ENCODE assay signal across 23 cellular contexts in the genomic region with DNA sequence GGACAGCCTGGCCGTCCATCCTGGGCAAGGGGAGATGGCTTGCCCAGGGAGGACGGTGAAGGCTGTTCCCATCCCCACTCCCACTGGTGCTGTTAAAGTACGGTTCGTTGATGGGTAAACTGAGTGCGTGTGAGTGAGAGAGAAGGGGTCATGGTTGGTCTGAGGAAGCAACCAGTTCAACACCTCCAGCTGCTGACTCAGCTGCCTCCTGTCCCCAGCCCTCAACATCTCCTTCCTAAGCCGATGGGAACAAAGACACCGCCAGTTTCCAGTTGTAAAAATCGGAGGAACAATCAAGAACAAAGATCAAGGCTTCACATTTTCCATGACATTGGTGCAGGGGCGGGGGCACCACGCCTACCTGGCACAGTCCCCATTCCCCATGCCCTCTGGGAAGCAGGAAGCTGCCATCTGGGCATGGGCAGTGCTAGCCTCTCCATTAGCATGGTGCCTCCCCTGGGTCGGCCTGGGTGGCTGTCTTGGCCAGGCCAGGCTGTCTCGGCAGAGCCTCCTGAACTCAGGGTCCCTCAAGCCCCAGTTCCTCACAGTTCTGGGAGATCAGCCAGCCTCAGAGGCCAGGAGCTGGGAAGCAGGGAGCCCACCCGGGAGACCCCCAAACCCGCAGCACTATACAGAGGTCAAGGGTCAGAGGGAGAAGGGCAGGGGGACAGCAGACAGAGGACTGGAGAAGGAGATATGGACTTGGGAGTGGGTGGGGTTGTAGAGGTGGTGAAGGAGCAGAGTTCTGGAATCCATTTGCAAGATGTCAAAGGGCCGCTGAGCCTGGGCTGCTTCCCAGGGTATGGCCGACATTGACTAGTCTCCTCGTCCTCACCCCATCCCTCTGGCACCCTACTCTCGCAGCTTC. TPM values are rescaled to one million over a fixed set of nuclear protein-coding genes. Genes with fewer than 3 reads are reported as not detected.
DNase-seq lines count a peak whose midpoint lies in the region; ATAC-seq and TF ChIP-seq lines count a peak whose summit lies in the region.
"Had no signal": no experiment of that assay in that cellular context is flagged by ENCODE, and none has a peak within 500 bp of the region (broad histone marks: within the 10 kb centered on the region; RNA-seq: fewer than 3 reads in every experiment).

No MANE protein-coding gene starts in this region.

- H3K14ac ChIP-seq in mesenchymal stem cell (ENCODE audit: low read length in 2 of 2): no peak overlapping the region

- ATAC-seq in SK-N-SH treated with all-trans-retinoic acid at 6 μM for 48 hours: no peak
- ATAC-seq in GM18867 (IDR thresholded peaks at IDR 0.05; ENCODE audit: unreplicated experiment): no peak
- no peak for ATAC-seq in naive thymus-derived CD4-positive, alpha-beta T cell
- ATAC-seq: activated T-cell treated with anti-CD3 and anti-CD28 coated beads, Interleukin-2, amount 50 U/mL, for 72 hours; GM12878; left lung had no signal

- H3K36me3 ChIP-seq in SK-N-SH (replicated peaks in 1 of 2; ENCODE audit: control insufficient read depth in 1 of 2, insufficient read depth in 2 of 2, low read length in 1 of 2) (no peaks in the 10 kb centered on the region), mesenchymal stem cell (ENCODE audit: control insufficient read depth in 1 of 2, insufficient read depth in 2 of 2, low read depth in 1 of 2, low read length in 2 of 2) (no peaks in the 10 kb centered on the region), transverse colon (no peaks in the 10 kb centered on the region)
- no peaks in the 10 kb centered on the region for H3K36me3 ChIP-seq in naive thymus-derived CD4-positive, alpha-beta T cell (ENCODE audit: control insufficient read depth in 2 of 3, insufficient read depth in 3 of 3, low read length in 3 of 3)
- H3K36me3 ChIP-seq: left lung, upper lobe of left lung had no signal

- no peak overlapping the region for H2BK5ac ChIP-seq in mesenchymal stem cell (ENCODE audit: low read depth, low read length, poor library complexity, severe bottlenecking)

- peaks cover 5 to 26% (median 25%) of the 10 kb centered on the region in 5 donors for H3K27me3 Mint-ChIP-seq in naive thymus-derived CD4-positive, alpha-beta T cell

- peak overlapping the region in 1 of 2 experiments; percentile 24 for H3K4ac ChIP-seq in mesenchymal stem cell (ENCODE audit: low read depth in 1 of 2, low read length in 2 of 2)

- no peaks in the 10 kb centered on the region for H3F3A ChIP-seq in SK-N-SH (replicated peaks; ENCODE audit: insufficient read depth)

- in situ Hi-C loops in transverse colon (cut with MboI; ENCODE audit: low pct_ligation_motif_present in 1 of 4, low pct_unique_long_range_greater_than_20kb in 1 of 4, low sequenced_read_pairs in 3 of 4): no loop called here

- no peak for TF ChIP-seq EP300 in SK-N-SH (IDR thresholded peaks at IDR 0.05; ENCODE audit: borderline replicate concordance in 1 of 2, low read depth in 1 of 2, low read length in 1 of 2)
- peak; percentile 91 for TF ChIP-seq EP300 in transverse colon (IDR thresholded peaks at IDR 0.05; ENCODE audit: low read depth)

- no peaks in the 10 kb centered on the region for H3K9me3 Mint-ChIP-seq in naive thymus-derived CD4-positive, alpha-beta T cell
- H3K9me3 Mint-ChIP-seq: activated naive CD8-positive, alpha-beta T cell treated with anti-CD3 and anti-CD28 coated beads for 36 hours; activated T-cell treated with anti-CD3 and anti-CD28 coated beads, Interleukin-2, amount 50 U/mL, for 72 hours; endodermal cell had no signal

- H3K36me3 Mint-ChIP-seq in naive thymus-derived CD4-positive, alpha-beta T cell: no peaks in the 10 kb centered on the region
- H3K36me3 Mint-ChIP-seq: activated naive CD8-positive, alpha-beta T cell treated with anti-CD3 and anti-CD28 coated beads for 36 hours had no signal

- H2BK12ac ChIP-seq in mesenchymal stem cell (ENCODE audit: low read length in 2 of 2): no peak overlapping the region

- TF ChIP-seq POLR2A in transverse colon (IDR thresholded peaks at IDR 0.05): peak; percentile 42

- H3K9ac ChIP-seq in SK-N-SH: no peak overlapping the region
- H3K9ac ChIP-seq in mesenchymal stem cell (ENCODE audit: low read length): no peak overlapping the region
- H3K9ac ChIP-seq: GM23248 had no signal

- H3K4me1 ChIP-seq in SK-N-SH (ENCODE audit: control insufficient read depth in 1 of 2, insufficient read depth in 2 of 2, low read depth in 1 of 2, low read length in 1 of 2) (peaks cover 0 to 2% of the 10 kb centered on the region in 2 experiments; a peak in 1 of 4 replicates), mesenchymal stem cell (ENCODE audit: control insufficient read depth, insufficient read depth, low read depth, low read length) (peaks cover 27% of the 10 kb centered on the region), transverse colon (peaks cover 5 to 47% (median 16%) of the 10 kb centered on the region in 4 donors)
- no peaks in the 10 kb centered on the region for H3K4me1 ChIP-seq in naive thymus-derived CD4-positive, alpha-beta T cell (ENCODE audit: control insufficient read depth in 2 of 2, insufficient read depth in 2 of 2, low read length in 2 of 2)

- no peaks in the 10 kb centered on the region for H3K9me2 ChIP-seq in SK-N-SH

- no peaks in the 10 kb centered on the region for H3K9me3 ChIP-seq in SK-N-SH
- H3K9me3 ChIP-seq in mesenchymal stem cell (ENCODE audit: control insufficient read depth, low read length): no peaks in the 10 kb centered on the region
- H3K9me3 ChIP-seq in transverse colon: no peaks in the 10 kb centered on the region
- H3K9me3 ChIP-seq in naive thymus-derived CD4-positive, alpha-beta T cell (ENCODE audit: control insufficient read depth in 2 of 3, low read length in 3 of 3): no peaks in the 10 kb centered on the region
- H3K9me3 ChIP-seq: left lung, upper lobe of left lung had no signal

- no peak for TF ChIP-seq CTCF in SK-N-SH (IDR thresholded peaks at IDR 0.05)
- TF ChIP-seq CTCF in transverse colon (IDR thresholded peaks at IDR 0.05): no peak

- no peak overlapping the region for H2AFZ ChIP-seq in SK-N-SH (ENCODE audit: low read depth)
- H2AFZ ChIP-seq in mesenchymal stem cell (ENCODE audit: low read depth, low read length): no peak overlapping the region
- H2AFZ ChIP-seq: GM23248 had no signal

- no peak for TF ChIP-seq RAD21 in SK-N-SH (IDR thresholded peaks at IDR 0.05; ENCODE audit: low read length)

- peak overlapping the region; percentile 88 for H4K91ac ChIP-seq in mesenchymal stem cell (ENCODE audit: low read length)

- DNase-seq in SK-N-SH: peak; percentile 42
- DNase-seq in RPMI7951 (ENCODE audit: low read depth): peak; percentile 31
- DNase-seq in mesenchymal stem cell: no peak
- DNase-seq in transverse colon: peak; percentile 93
- DNase-seq in NCI-H2196 (lab: John Stamatoyannopoulos, UW; ENCODE audit: unreplicated experiment): no peak
- no peak for DNase-seq in naive thymus-derived CD4-positive, alpha-beta T cell
- DNase-seq: activated naive CD8-positive, alpha-beta T cell treated with anti-CD3 and anti-CD28 coated beads for 36 hours; activated T-cell treated with anti-CD3 and anti-CD28 coated beads, Interleukin-2, amount 50 U/mL, for 72 hours; C1 segment of cervical spinal cord; endodermal cell; GM23248; Karpas-422; left lung; midbrain; NCI-H1092 treated with DMSO at 0.1 percent for 48 hours; NCI-H2081; NCI-H510A treated with DMSO at 0.1 percent for 48 hours; stimulated activated CD4-positive, alpha-beta T cell treated with anti-CD3 and anti-CD28 coated beads, Interleukin-12 subunit alpha, Interleukin-12 subunit beta, amount 100 ng/mL, for 4 hours; stimulated activated CD8-positive, alpha-beta memory T cell treated with anti-CD3 and anti-CD28 coated beads, Interleukin-4, amount 100 ng/mL, for 48 hours had no signal

- WGBS in SK-N-SH (ENCODE audit: low lambda C conversion rate): 89% methylated on average over 13 of the region's 18 CpGs
- WGBS in mesenchymal stem cell: 93% methylated on average over 17 of the region's 18 CpGs
- 58 to 80% methylated on average over 3 to 18 of the region's 18 CpGs for WGBS in transverse colon (ENCODE audit: low coverage in 1 of 2), 2 donors

- no peaks in the 10 kb centered on the region for H4K20me1 ChIP-seq in SK-N-SH (ENCODE audit: insufficient read depth)

- H3K27me3 ChIP-seq in SK-N-SH (ENCODE audit: insufficient read depth): no peaks in the 10 kb centered on the region
- H3K27me3 ChIP-seq in mesenchymal stem cell (ENCODE audit: control insufficient read depth in 1 of 2, insufficient read depth in 1 of 2, low read length in 2 of 2): peaks cover 7 to 25% of the 10 kb centered on the region in 2 experiments
- peaks cover 6% of the 10 kb centered on the region for H3K27me3 ChIP-seq in transverse colon
- H3K27me3 ChIP-seq in naive thymus-derived CD4-positive, alpha-beta T cell (ENCODE audit: control insufficient read depth in 2 of 2, insufficient read depth in 2 of 2, low read length in 2 of 2): no peaks in the 10 kb centered on the region

- H3K27ac Mint-ChIP-seq in naive thymus-derived CD4-positive, alpha-beta T cell: peak overlapping the region in 1 of 9 donors; percentile 19
- H3K27ac Mint-ChIP-seq: activated naive CD8-positive, alpha-beta T cell treated with anti-CD3 and anti-CD28 coated beads for 36 hours; activated T-cell treated with anti-CD3 and anti-CD28 coated beads, Interleukin-2, amount 50 U/mL, for 72 hours; endodermal cell had no signal

- H3K23ac ChIP-seq in mesenchymal stem cell (ENCODE audit: low read length in 2 of 2): no peak overlapping the region

- POLR2A ChIA-PET in SK-N-SH (lab: Yijun Ruan, JAX): no interaction called here
- POLR2A ChIA-PET in naive thymus-derived CD4-positive, alpha-beta T cell (lab: Charles Lee): no interaction called here

- H3K4me3 Mint-ChIP-seq in naive thymus-derived CD4-positive, alpha-beta T cell: no peak overlapping the region
- H3K4me3 Mint-ChIP-seq: activated naive CD8-positive, alpha-beta T cell treated with anti-CD3 and anti-CD28 coated beads for 36 hours; activated T-cell treated with anti-CD3 and anti-CD28 coated beads, Interleukin-2, amount 50 U/mL, for 72 hours; endodermal cell had no signal

- H3K79me1 ChIP-seq in mesenchymal stem cell (replicated peaks; ENCODE audit: low read length, poor library complexity, severe bottlenecking): no peaks in the 10 kb centered on the region

- no peak overlapping the region for H3K27ac ChIP-seq in SK-N-SH (ENCODE audit: low read depth in 2 of 2, low read length in 1 of 2)
- H3K27ac ChIP-seq in mesenchymal stem cell (ENCODE audit: low read length, poor library complexity, severe bottlenecking): no peak overlapping the region
- H3K27ac ChIP-seq in transverse colon: peak overlapping the region; percentile 60 to 79 (median 68)
- no peak overlapping the region for H3K27ac ChIP-seq in naive thymus-derived CD4-positive, alpha-beta T cell (ENCODE audit: low read depth, low read length)
- H3K27ac ChIP-seq: GM23248, left lung, upper lobe of left lung had no signal

- no peak overlapping the region for H3K4me3 ChIP-seq in SK-N-SH (ENCODE audit: low read depth in 2 of 2, low read length in 1 of 2)
- H3K4me3 ChIP-seq in mesenchymal stem cell (ENCODE audit: insufficient read depth in 1 of 2, low read depth in 1 of 2, low read length in 2 of 2): no peak overlapping the region
- H3K4me3 ChIP-seq in transverse colon: no peak overlapping the region
- no peak overlapping the region for H3K4me3 ChIP-seq in naive thymus-derived CD4-positive, alpha-beta T cell (ENCODE audit: low read length)
- H3K4me3 ChIP-seq: GM12878, GM23248, left lung, upper lobe of left lung had no signal

- no peak overlapping the region for H3K18ac ChIP-seq in mesenchymal stem cell (ENCODE audit: low read depth in 1 of 2, low read length in 2 of 2)

- H2AK5ac ChIP-seq in mesenchymal stem cell (ENCODE audit: low read length, severe bottlenecking): no peak overlapping the region

- CTCF ChIA-PET in SK-N-SH (lab: Yijun Ruan, JAX): interaction anchor here (1.7 to 2.0 kb wide), 2 partner anchors 20 to 38 kb away, joined by 4 to 9 read pairs; a partner anchor contains a TSS
- CTCF ChIA-PET in naive thymus-derived CD4-positive, alpha-beta T cell (lab: Charles Lee): interaction anchor here (0.6 kb wide), 1 partner anchor 1153 kb away, joined by 3 read pairs; no protein-coding TSS in a partner anchor

- peak overlapping the region; percentile 70 for H2BK15ac ChIP-seq in mesenchymal stem cell (ENCODE audit: low read depth, poor library complexity, severe bottlenecking)

- no peak overlapping the region for H4K8ac ChIP-seq in mesenchymal stem cell (ENCODE audit: low read length)

- no peak overlapping the region for H2BK120ac ChIP-seq in mesenchymal stem cell (ENCODE audit: low read depth, low read length)

- H3K79me2 ChIP-seq in SK-N-SH (ENCODE audit: insufficient read depth): no peaks in the 10 kb centered on the region

- intact Hi-C loops in transverse colon (cut with DNase I; ENCODE audit: low total_unique reads): no loop called here
- intact Hi-C loops in naive thymus-derived CD4-positive, alpha-beta T cell (cut with micrococcal nuclease): loop anchor here in 1 of 2 donors (5.0 kb wide), 1 partner anchor 674 kb away; no protein-coding TSS in a partner anchor

- peaks cover 0 to 12% (median 7%) of the 10 kb centered on the region in 7 donors for H3K4me1 Mint-ChIP-seq in naive thymus-derived CD4-positive, alpha-beta T cell
- H3K4me1 Mint-ChIP-seq: activated naive CD8-positive, alpha-beta T cell treated with anti-CD3 and anti-CD28 coated beads for 36 hours; endodermal cell had no signal

- H3K4me2 ChIP-seq in SK-N-SH: no peak overlapping the region
- no peak overlapping the region for H3K4me2 ChIP-seq in mesenchymal stem cell (ENCODE audit: low read length, poor library complexity, severe bottlenecking)

RNA-seq across cellular contexts. Expression of a gene that starts 19.7 kb away (rescaled TPM):
- 133 and 173 TPM in 2 replicates for polyA plus RNA-seq in SK-N-SH (2012; rRNA removed)
- 112 and 161 TPM in 2 replicates for polyA plus RNA-seq in SK-N-SH (2012; cell fraction: cytosol; rRNA removed)
- polyA plus RNA-seq in SK-N-SH (2012; cell fraction: nucleus; rRNA removed): 101 and 122 TPM in 2 replicates
- total RNA-seq in RPMI7951 (2014; rRNA removed; shearing (Covaris generic)): 237 and 269 TPM in 2 replicates
- polyA plus RNA-seq in mesenchymal stem cell (2013, experiment 1 of 2): 39.2 TPM
- 39.7 TPM for polyA plus RNA-seq in mesenchymal stem cell (2013, experiment 2 of 2)
- total RNA-seq in transverse colon: 100 to 1,000 TPM in 2 of 4 donors, 10 to 100 TPM in 2; 51.9 to 258 (median 113) TPM
- 100 to 1,000 TPM in 1 of 5 experiments, 10 to 100 TPM in 4; 20.7 to 120 (median 34.4) TPM for total RNA-seq in naive thymus-derived CD4-positive, alpha-beta T cell
- polyA plus RNA-seq in naive thymus-derived CD4-positive, alpha-beta T cell: 10 to 100 TPM; 52.6 to 57.3 TPM

RNA-seq across cellular contexts. Expression of a gene that starts 38.9 kb away (rescaled TPM):
- 0.29 and 0.33 TPM in 2 replicates for polyA plus RNA-seq in SK-N-SH (2012; rRNA removed)
- 0.12 and 0.17 TPM in 2 replicates for polyA plus RNA-seq in SK-N-SH (2012; cell fraction: cytosol; rRNA removed)
- polyA plus RNA-seq in SK-N-SH (2012; cell fraction: nucleus; rRNA removed): 0.20 and 0.50 TPM in 2 replicates
- total RNA-seq in RPMI7951 (2014; rRNA removed; shearing (Covaris generic)): 17.4 and 22.9 TPM in 2 replicates
- polyA plus RNA-seq in mesenchymal stem cell (2013, experiment 1 of 2): 11.0 TPM
- 10.0 TPM for polyA plus RNA-seq in mesenchymal stem cell (2013, experiment 2 of 2)
- total RNA-seq in transverse colon: 100 to 1,000 TPM in 2 of 4 donors, 10 to 100 TPM in 2; 62.3 to 191 (median 117) TPM
- 10 to 100 TPM in 2 of 5 experiments, 1 to 10 TPM in 3; 1.6 to 82.6 (median 2.9) TPM for total RNA-seq in naive thymus-derived CD4-positive, alpha-beta T cell
- polyA plus RNA-seq in naive thymus-derived CD4-positive, alpha-beta T cell: 1 to 10 TPM in 1 of 2 donors, under 1 TPM in 1; 0.11 to 1.4 TPM

Comparison
In these comparisons a context has a peak if more than half of its experiments do, and no peak if none do; other contexts are left out.
1. DNase-seq: peak in SK-N-SH (single experiment), RPMI7951 (single experiment) and transverse colon (single experiment); none in mesenchymal stem cell (single experiment), NCI-H2196 (single experiment) and naive thymus-derived CD4-positive, alpha-beta T cell (0 of 9).
2. H3K27ac ChIP-seq: peak in transverse colon (4 of 4); none in SK-N-SH (0 of 2), mesenchymal stem cell (single experiment) and naive thymus-derived CD4-positive, alpha-beta T cell (single experiment).